Comparison of ENCODE assay signal across 17 cellular contexts in genomic region chr7:112649560-112649959, GRCh38.
A peak's percentile ranks its signal among the peaks of the same experiment; 100 is the strongest.
DNase-seq lines count a peak whose midpoint lies in the region; ATAC-seq, FAIRE-seq and TF ChIP-seq lines count a peak whose summit lies in the region.
"Had no signal": no experiment of that assay in that cellular context is flagged by ENCODE, and none has a peak within 500 bp of the region (broad histone marks: within the 10 kb centered on the region; RNA-seq: fewer than 3 reads in every experiment).

No MANE protein-coding gene starts in this region.

- DNase-seq in GM23248 (peak; percentile 16), OCI-M1 (lab: John Stamatoyannopoulos, UW) (peak; percentile 8), bronchial epithelial cell (ENCODE audit: low read depth) (peak; percentile 58), kidney tubule cell (ENCODE audit: low spot score) (peak; percentile 44), NCI-H146 (lab: John Stamatoyannopoulos, UW) (no peak)
- DNase-seq: CD4-positive, CD25-positive, alpha-beta regulatory T cell; DMS79; GF-D8; NCI-H1930; NCI-H2171; NCI-H748 treated with DMSO at 0.1 percent for 48 hours had no signal

- H4K20me1 ChIP-seq in GM23248 (ENCODE audit: insufficient read depth), result no peaks in the 10 kb centered on the region

- FAIRE-seq in bronchial epithelial cell (lab: Jason Lieb, UNC), result no peak
- FAIRE-seq: GM12891, HTR-8/SVneo had no signal

- no peak overlapping the region for H3K4me3 Mint-ChIP-seq in activated T-helper 17 cell treated with anti-CD3 and anti-CD28 coated beads, Interleukin-2, amount 50 U/mL, for 72 hours
- H3K4me3 Mint-ChIP-seq: B cell; CD4-positive, CD25-positive, alpha-beta regulatory T cell; IgD-negative memory B cell had no signal

- H3K9me2 ChIP-seq in GM23248 (ENCODE audit: insufficient read depth), result no peaks in the 10 kb centered on the region

- H2AFZ ChIP-seq in GM23248, result no peak overlapping the region

- no peaks in the 10 kb centered on the region for H3K9me3 ChIP-seq in GM23248 (ENCODE audit: low read depth)

- H3K36me3 ChIP-seq in GM23248 (ENCODE audit: low read depth) (no peaks in the 10 kb centered on the region), bronchial epithelial cell (ENCODE audit: control insufficient read depth, insufficient read depth, low read length) (no peaks in the 10 kb centered on the region)

- no peak overlapping the region for H3K27ac ChIP-seq in GM23248

- no peak overlapping the region for H3K4me2 ChIP-seq in GM23248 (ENCODE audit: unreplicated experiment)

- H3K4me1 Mint-ChIP-seq in activated T-helper 17 cell treated with anti-CD3 and anti-CD28 coated beads, Interleukin-2, amount 50 U/mL, for 72 hours, result no peaks in the 10 kb centered on the region
- H3K4me1 Mint-ChIP-seq: B cell; CD4-positive, CD25-positive, alpha-beta regulatory T cell; IgD-negative memory B cell had no signal

- no peak overlapping the region for H3K4me3 ChIP-seq in GM23248
- H3K4me3 ChIP-seq in bronchial epithelial cell (ENCODE audit: low read depth, low read length), result no peak overlapping the region

- H3K9ac ChIP-seq in GM23248, result no peak overlapping the region

- H3K9me3 Mint-ChIP-seq in activated T-helper 17 cell treated with anti-CD3 and anti-CD28 coated beads, Interleukin-2, amount 50 U/mL, for 72 hours, result peaks cover 15% of the 10 kb centered on the region

- no peaks in the 10 kb centered on the region for H3K4me1 ChIP-seq in GM23248 (ENCODE audit: insufficient read depth)

- no peak for ATAC-seq in activated T-helper 17 cell treated with anti-CD3 and anti-CD28 coated beads, Interleukin-2, amount 50 U/mL, for 72 hours (replicated peaks)
- no peak for ATAC-seq in GM19351 (IDR thresholded peaks at IDR 0.05; ENCODE audit: unreplicated experiment)

- H3K27me3 ChIP-seq in GM23248 (replicated peaks; ENCODE audit: insufficient read depth), result no peaks in the 10 kb centered on the region
- no peaks in the 10 kb centered on the region for H3K27me3 ChIP-seq in bronchial epithelial cell (ENCODE audit: control insufficient read depth, insufficient read depth, low read length)

- H3K36me3 Mint-ChIP-seq in activated T-helper 17 cell treated with anti-CD3 and anti-CD28 coated beads, Interleukin-2, amount 50 U/mL, for 72 hours (ENCODE audit: low read depth), result no peaks in the 10 kb centered on the region
- H3K36me3 Mint-ChIP-seq: CD4-positive, CD25-positive, alpha-beta regulatory T cell; IgD-negative memory B cell had no signal

- H3K27me3 Mint-ChIP-seq in activated T-helper 17 cell treated with anti-CD3 and anti-CD28 coated beads, Interleukin-2, amount 50 U/mL, for 72 hours, result peaks cover 13% of the 10 kb centered on the region
- H3K27me3 Mint-ChIP-seq: CD4-positive, CD25-positive, alpha-beta regulatory T cell had no signal

- TF ChIP-seq CTCF in bronchial epithelial cell (IDR thresholded peaks at IDR 0.05; ENCODE audit: insufficient read depth, low read length, severe bottlenecking), result no peak

- no peaks in the 10 kb centered on the region for H3K79me2 ChIP-seq in GM23248 (ENCODE audit: insufficient read depth)

- H3K27ac Mint-ChIP-seq in activated T-helper 17 cell treated with anti-CD3 and anti-CD28 coated beads, Interleukin-2, amount 50 U/mL, for 72 hours, result no peak overlapping the region
- H3K27ac Mint-ChIP-seq: B cell; CD4-positive, CD25-positive, alpha-beta regulatory T cell; IgD-negative memory B cell had no signal

- in situ Hi-C loops in GM23248 (cut with MboI), result no loop called here

- no peaks in the 10 kb centered on the region for H3F3A ChIP-seq in GM23248 (ENCODE audit: insufficient read depth)
